ENCODE assay signal across 8 cellular contexts in the genomic region with DNA sequence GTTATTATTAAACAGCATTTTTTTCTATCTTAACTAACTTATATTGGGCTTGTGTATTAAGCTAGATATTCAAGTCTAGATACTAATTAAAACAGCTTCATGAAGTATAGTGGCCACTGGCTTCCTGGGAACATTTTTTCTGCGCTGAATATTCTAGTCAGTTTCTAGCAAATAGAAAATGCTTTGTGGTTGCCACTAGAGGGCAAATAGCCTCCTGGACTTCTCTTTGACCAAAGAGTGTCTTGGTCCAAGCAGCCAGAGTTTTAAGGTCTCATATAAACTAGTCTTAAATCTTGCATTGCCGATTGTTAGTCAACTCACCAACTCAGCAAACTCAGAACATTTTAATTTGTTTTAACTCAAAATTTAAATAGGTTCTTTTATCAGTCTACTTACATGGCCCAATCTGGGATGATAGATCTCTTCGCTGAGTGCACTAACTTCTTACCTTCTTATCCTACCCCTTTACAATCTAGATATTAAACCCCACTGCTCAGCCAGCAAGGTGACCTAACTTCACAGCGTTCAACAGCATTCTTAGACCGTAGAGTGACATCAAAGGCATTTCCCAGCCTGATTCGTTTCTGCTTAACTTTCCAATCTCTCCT. TPM values are rescaled to one million over a fixed set of nuclear protein-coding genes. Genes with fewer than 3 reads are reported as not detected.
DNase-seq lines count a peak whose midpoint lies in the region; ATAC-seq, FAIRE-seq and TF ChIP-seq lines count a peak whose summit lies in the region.

No MANE protein-coding gene starts in this region.

- DNase-seq in RPMI7951 (ENCODE audit: low read depth) (peak; percentile 10), stomach (no peak), middle frontal gyrus (ENCODE audit: extremely low spot score, low spot score) (no peak), anterior cingulate cortex (lab: John Stamatoyannopoulos, UW) (no peak), NCI-H1694 treated with DMSO at 0.1 percent for 48 hours (lab: John Stamatoyannopoulos, UW) (no peak)

- H3K4me3 ChIP-seq in gastroesophageal sphincter (no peak overlapping the region), stomach (no peak overlapping the region)

- intact Hi-C loops in stomach (cut with DNase I; ENCODE audit: low total_unique reads) = no loop called here

- H3K27me3 ChIP-seq in gastroesophageal sphincter (no peaks in the 10 kb centered on the region), stomach (peaks cover 0 to 8% (median 0%) of the 10 kb centered on the region in 3 donors)

- 60 to 61% methylated on average over 6 of the region's 6 CpGs for WGBS in gastroesophageal sphincter (ENCODE audit: low coverage in 1 of 2), 2 donors
- 41 to 56% (median 45%) methylated on average over 6 of the region's 6 CpGs for WGBS in stomach, 5 donors

- no peaks in the 10 kb centered on the region for H3K36me3 ChIP-seq in gastroesophageal sphincter
- H3K36me3 ChIP-seq in stomach = no peaks in the 10 kb centered on the region

- no peak for TF ChIP-seq EP300 in gastroesophageal sphincter (IDR thresholded peaks at IDR 0.05)
- TF ChIP-seq EP300 in stomach (IDR thresholded peaks at IDR 0.05) = no peak

- H3K27ac ChIP-seq in gastroesophageal sphincter (no peak overlapping the region), stomach (no peak overlapping the region)

- TF ChIP-seq POLR2A in gastroesophageal sphincter (IDR thresholded peaks at IDR 0.05) = no peak
- no peak for TF ChIP-seq POLR2A in stomach (IDR thresholded peaks at IDR 0.05)

- peak; percentile 55 for FAIRE-seq in A204.1 (lab: Jason Lieb, UNC)

- H3K9me3 ChIP-seq in gastroesophageal sphincter (no peaks in the 10 kb centered on the region), stomach (no peaks in the 10 kb centered on the region)

- ATAC-seq in GM19351 (IDR thresholded peaks at IDR 0.05; ENCODE audit: unreplicated experiment) = peak; percentile 66
- peak; percentile 60 for ATAC-seq in gastroesophageal sphincter

- peak; percentile 54 to 68 (median 63) for TF ChIP-seq CTCF in gastroesophageal sphincter (IDR thresholded peaks at IDR 0.05)
- peak in 5 of 7 experiments; percentile 16 to 61 (median 56) for TF ChIP-seq CTCF in stomach (IDR thresholded peaks at IDR 0.05)

- H3K4me1 ChIP-seq in gastroesophageal sphincter (no peaks in the 10 kb centered on the region), stomach (no peaks in the 10 kb centered on the region)

RNA-seq across cellular contexts. Expression of gene ID4, which starts 24.6 kb away (rescaled TPM):
- total RNA-seq in RPMI7951 (2014; rRNA removed; shearing (Covaris generic)) = 0.10 and 0.24 TPM in 2 replicates
- total RNA-seq in gastroesophageal sphincter (100 to 1,000 TPM in 1 of 4 donors, 10 to 100 TPM in 3; 51.3 to 137 (median 63.6) TPM), stomach (10 to 100 TPM in 3 of 5 donors, 1 to 10 TPM in 1, not detected in 1; 5.3 to 86.5 (median 22.8) TPM)
- polyA plus RNA-seq in stomach = 10 to 100 TPM in 2 of 3 donors, 1 to 10 TPM in 1; 7.4 to 18.8 (median 18.2) TPM
